In genomic region chr4:145886871-145887240, GRCh38 we compare ENCODE assay signal across 16 cellular contexts. TPM values are rescaled to one million over a fixed set of nuclear protein-coding genes. Genes with fewer than 3 reads are reported as not detected.
A peak's percentile ranks its signal among the peaks of the same experiment; 100 is the strongest.
DNase-seq lines count a peak whose midpoint lies in the region; ATAC-seq and TF ChIP-seq lines count a peak whose summit lies in the region.
"Had no signal": no experiment of that assay in that cellular context is flagged by ENCODE, and none has a peak within 500 bp of the region (broad histone marks: within the 10 kb centered on the region; RNA-seq: fewer than 3 reads in every experiment).

No MANE protein-coding gene starts in this region.

- H3K36me3 Mint-ChIP-seq in WTC11: peaks cover 31% of the 10 kb centered on the region
- peaks cover 44 to 51% of the 10 kb centered on the region in 2 donors for H3K36me3 Mint-ChIP-seq in CD4-positive, alpha-beta memory T cell
- H3K36me3 Mint-ChIP-seq in Calu3 (ENCODE audit: insufficient read depth, unreplicated experiment): no peaks in the 10 kb centered on the region

- ATAC-seq in WTC11 (peak; percentile 3; the same call in 1 of the 2 replicates), right cardiac atrium (peak; percentile 72 to 77), GM19467 (IDR thresholded peaks at IDR 0.05; ENCODE audit: unreplicated experiment) (no peak)
- ATAC-seq: stimulated activated effector memory CD8-positive, alpha-beta T cell treated with anti-CD3 and anti-CD28 coated beads, Interleukin-12 subunit alpha, Interleukin-12 subunit beta, amount 100 ng/mL, for 72 hours had no signal

- no peak overlapping the region for H3K4me3 ChIP-seq in right cardiac atrium (ENCODE audit: low read length)
- H3K4me3 ChIP-seq in stomach: no peak overlapping the region
- H3K4me3 ChIP-seq in CD4-positive, alpha-beta memory T cell (ENCODE audit: low read length in 2 of 2): no peak overlapping the region
- H3K4me3 ChIP-seq: Peyer's patch had no signal

- TF ChIP-seq CTCF in WTC11 (IDR thresholded peaks at IDR 0.05) (no peak), stomach (IDR thresholded peaks at IDR 0.05) (no peak), Calu3 (IDR thresholded peaks at IDR 0.05; ENCODE audit: unreplicated experiment) (no peak)

- intact Hi-C loops in right cardiac atrium (cut with DNase I): no loop called here
- intact Hi-C loops in stomach (cut with DNase I; ENCODE audit: low total_unique reads): no loop called here
- intact Hi-C loops in CD4-positive, alpha-beta memory T cell (cut with micrococcal nuclease): loop anchor here (5.0 kb wide), 1 partner anchor 50 kb away; the partner anchor contains the start of gene ZNF827
- intact Hi-C loops in Calu3 (cut with micrococcal nuclease; ENCODE audit: unreplicated experiment): no loop called here

- no peaks in the 10 kb centered on the region for H3K27me3 Mint-ChIP-seq in WTC11 (ENCODE audit: low read depth)
- no peaks in the 10 kb centered on the region for H3K27me3 Mint-ChIP-seq in CD4-positive, alpha-beta memory T cell
- H3K27me3 Mint-ChIP-seq in Calu3 (ENCODE audit: unreplicated experiment): no peaks in the 10 kb centered on the region

- no peaks in the 10 kb centered on the region for H3K27me3 ChIP-seq in right cardiac atrium (ENCODE audit: control insufficient read depth, insufficient read depth)
- no peaks in the 10 kb centered on the region for H3K27me3 ChIP-seq in stomach
- no peaks in the 10 kb centered on the region for H3K27me3 ChIP-seq in CD4-positive, alpha-beta memory T cell (ENCODE audit: insufficient read depth, low read length)
- H3K27me3 ChIP-seq: Peyer's patch had no signal

- TF ChIP-seq POLR2A in stomach (IDR thresholded peaks at IDR 0.05): no peak

- H3K4me3 Mint-ChIP-seq in WTC11 (peak overlapping the region; percentile 4; the same call in 1 of the 2 replicates), Calu3 (ENCODE audit: low read depth, unreplicated experiment) (no peak overlapping the region)
- H3K4me3 Mint-ChIP-seq in CD4-positive, alpha-beta memory T cell: no peak overlapping the region
- H3K4me3 Mint-ChIP-seq: stimulated activated effector memory CD8-positive, alpha-beta T cell treated with anti-CD3 and anti-CD28 coated beads, Interleukin-12 subunit alpha, Interleukin-12 subunit beta, amount 100 ng/mL, for 72 hours; T-helper 1 cell treated with Interleukin-12 subunit alpha and Interleukin-12 subunit beta and Interleukin-4 antibody, amounts not matched to agents 30 μg/mL and 1 μg/mL, for 36 hours had no signal

- H3K27ac Mint-ChIP-seq in WTC11: peak overlapping the region; percentile 90
- H3K27ac Mint-ChIP-seq in CD4-positive, alpha-beta memory T cell: no peak overlapping the region
- no peak overlapping the region for H3K27ac Mint-ChIP-seq in Calu3 (ENCODE audit: unreplicated experiment)
- H3K27ac Mint-ChIP-seq: stimulated activated effector memory CD8-positive, alpha-beta T cell treated with anti-CD3 and anti-CD28 coated beads, Interleukin-12 subunit alpha, Interleukin-12 subunit beta, amount 100 ng/mL, for 72 hours; T-helper 1 cell treated with Interleukin-12 subunit alpha and Interleukin-12 subunit beta and Interleukin-4 antibody, amounts not matched to agents 30 μg/mL and 1 μg/mL, for 36 hours had no signal

- no peaks in the 10 kb centered on the region for H3K9me3 ChIP-seq in right cardiac atrium (ENCODE audit: control insufficient read depth, low read length)
- no peaks in the 10 kb centered on the region for H3K9me3 ChIP-seq in stomach
- H3K9me3 ChIP-seq in CD4-positive, alpha-beta memory T cell (ENCODE audit: control insufficient read depth in 1 of 2, low read length in 2 of 2): no peaks in the 10 kb centered on the region
- H3K9me3 ChIP-seq: Peyer's patch had no signal

- CTCF ChIA-PET in WTC11 (lab: Charles Lee): interaction anchor here (1.5 to 2.0 kb wide), 3 partner anchors 10 to 209 kb away, joined by 6 to 13 read pairs (median 6); no protein-coding TSS in a partner anchor
- CTCF ChIA-PET in CD4-positive, alpha-beta memory T cell (lab: Charles Lee; ENCODE audit: partially characterized antibody): interaction anchor here (1.4 kb wide), 1 partner anchor 66 kb away, joined by 3 read pairs; no protein-coding TSS in a partner anchor
- CTCF ChIA-PET in Calu3 (lab: Charles Lee): no interaction called here

- POLR2A ChIA-PET in WTC11 (lab: Charles Lee): no interaction called here
- POLR2A ChIA-PET in CD4-positive, alpha-beta memory T cell (lab: Charles Lee; ENCODE audit: partially characterized antibody): interaction anchor here (1.1 kb wide), 1 partner anchor 10 kb away, joined by 3 read pairs; no protein-coding TSS in a partner anchor

- TF ChIP-seq EP300 in stomach (IDR thresholded peaks at IDR 0.05): no peak

- peaks cover 8% of the 10 kb centered on the region for H3K4me1 ChIP-seq in right cardiac atrium (ENCODE audit: control insufficient read depth, insufficient read depth, low read length)
- H3K4me1 ChIP-seq in stomach: peaks cover 4 to 42% (median 17%) of the 10 kb centered on the region in 4 donors
- H3K4me1 ChIP-seq in CD4-positive, alpha-beta memory T cell (ENCODE audit: insufficient read depth, low read length): no peaks in the 10 kb centered on the region

- peaks cover 0 to 18% (median 14%) of the 10 kb centered on the region in 4 donors for H3K36me3 ChIP-seq in stomach
- H3K36me3 ChIP-seq in CD4-positive, alpha-beta memory T cell (ENCODE audit: insufficient read depth, low read length): no peaks in the 10 kb centered on the region

- in situ Hi-C loops in KBM-7 (cut with MboI; ENCODE audit: low pct_unique_long_range_greater_than_20kb, low sequenced_read_pairs): no loop called here

- peaks cover 85% of the 10 kb centered on the region for H3K4me1 Mint-ChIP-seq in WTC11
- peaks cover 0 to 3% (median 1%) of the 10 kb centered on the region in 4 donors for H3K4me1 Mint-ChIP-seq in CD4-positive, alpha-beta memory T cell
- H3K4me1 Mint-ChIP-seq in Calu3 (ENCODE audit: low read depth, unreplicated experiment): no peaks in the 10 kb centered on the region

- peak overlapping the region; percentile 39 for H3K27ac ChIP-seq in right cardiac atrium (ENCODE audit: low read length)
- H3K27ac ChIP-seq in stomach: peak overlapping the region in 3 of 5 donors; percentile 15 to 65 (median 45)
- no peak overlapping the region for H3K27ac ChIP-seq in CD4-positive, alpha-beta memory T cell (ENCODE audit: low read depth, low read length)

- DNase-seq in KBM-7: peak; percentile 35
- no peak for DNase-seq in WTC11 (ENCODE audit: low spot score)
- DNase-seq in right cardiac atrium: peak in 1 of 3 donors; percentile 57
- no peak for DNase-seq in stomach
- no peak for DNase-seq in DMS53 (lab: John Stamatoyannopoulos, UW)
- DNase-seq in CD4-positive, alpha-beta memory T cell: no peak
- no peak for DNase-seq in Calu3
- DNase-seq: activated CD4-positive, alpha-beta T cell treated with anti-CD3 and anti-CD28 coated beads for 4 hours; activated T-cell treated with anti-CD3 and anti-CD28 coated beads, Interleukin-2, amount 50 U/mL, for 48 hours; NCI-H1436 treated with DMSO at 0.1 percent for 48 hours; NCI-H510A; Peyer's patch; stimulated activated CD4-positive, alpha-beta T cell treated with anti-CD3 and anti-CD28 coated beads, Interleukin-4, amount 100 ng/mL, for 24 hours had no signal

- no peaks in the 10 kb centered on the region for H3K9me3 Mint-ChIP-seq in WTC11
- H3K9me3 Mint-ChIP-seq in CD4-positive, alpha-beta memory T cell: no peaks in the 10 kb centered on the region
- H3K9me3 Mint-ChIP-seq in Calu3 (ENCODE audit: low read depth, unreplicated experiment): no peaks in the 10 kb centered on the region
- H3K9me3 Mint-ChIP-seq: stimulated activated effector memory CD8-positive, alpha-beta T cell treated with anti-CD3 and anti-CD28 coated beads, Interleukin-12 subunit alpha, Interleukin-12 subunit beta, amount 100 ng/mL, for 72 hours; T-helper 1 cell treated with Interleukin-12 subunit alpha and Interleukin-12 subunit beta and Interleukin-4 antibody, amounts not matched to agents 30 μg/mL and 1 μg/mL, for 36 hours had no signal

- BruUV-seq in Calu3 (replicated peaks; lab: Mats Ljungman, UMichigan): no TSS peak

TF ChIP-seq in WTC11, 78 proteins besides CTCF, POLR2A, EP300 and RAD21 (continues in another document):
- TF ChIP-seq ZNF532 (CRISPR knock-in tag; IDR thresholded peaks at IDR 0.05; ENCODE audit: borderline replicate concordance): no peak

RNA-seq across cellular contexts. Expression of gene ZNF827, which starts 51.8 kb away (rescaled TPM):
- 25.0 to 26.8 TPM (median 25.6 TPM) in 3 replicates for total RNA-seq in WTC11 (2021)
- 10 to 100 TPM; 14.2 to 18.4 (median 15.8) TPM for total RNA-seq in right cardiac atrium
- 4.8 TPM for polyA plus RNA-seq in right cardiac atrium
- 100 to 1,000 TPM in 1 of 5 donors, 10 to 100 TPM in 4; 12.3 to 109 (median 17.4) TPM for total RNA-seq in stomach
- 1 to 10 TPM; 1.7 to 2.8 (median 2.4) TPM for polyA plus RNA-seq in stomach
- total RNA-seq in CD4-positive, alpha-beta memory T cell: 10 to 100 TPM; 25.0 to 27.3 TPM
- 1 to 10 TPM; 1.4 to 3.0 TPM for polyA plus RNA-seq in CD4-positive, alpha-beta memory T cell
- total RNA-seq in Calu3 (2022): 23.8 and 26.2 TPM in 2 replicates
